Comparison of ENCODE assay signal across 1 cellular context in the genomic region with DNA sequence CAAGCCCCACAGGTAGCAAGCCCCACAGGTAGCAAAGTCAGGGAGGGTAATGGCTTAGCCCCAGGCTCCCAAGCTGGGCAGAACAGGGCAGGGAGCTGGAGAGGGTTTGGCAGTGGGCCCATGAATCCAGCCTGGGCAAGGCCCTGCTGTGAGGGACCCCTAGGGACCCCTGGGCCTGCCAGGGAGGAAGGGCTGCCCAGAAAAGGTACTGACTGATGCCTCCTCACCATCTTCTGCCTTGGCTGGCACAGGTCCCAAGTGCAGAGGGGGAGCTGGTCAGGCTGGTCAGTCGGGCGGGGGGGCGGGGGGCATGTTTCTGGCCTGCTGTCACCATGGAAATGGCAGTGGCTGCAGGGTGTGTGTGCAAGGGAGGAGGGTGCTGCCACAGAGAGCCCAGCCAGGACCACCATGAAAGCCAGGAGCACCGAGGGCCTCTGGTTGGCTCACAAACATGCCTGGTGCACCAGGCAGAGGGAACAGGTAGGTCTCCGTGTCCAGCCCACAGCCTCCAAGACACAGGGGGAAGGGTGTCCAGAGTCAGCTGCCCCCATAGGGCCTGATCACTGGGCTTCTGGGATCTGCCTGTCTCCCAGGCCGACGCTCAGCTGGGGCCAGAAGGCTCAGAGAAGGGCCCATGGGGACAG.
TF ChIP-seq lines count a peak whose summit lies in the region.

No MANE protein-coding gene starts in this region.

TF ChIP-seq in K562, 482 proteins besides CTCF, POLR2A, EP300 and RAD21:
- TF ChIP-seq, protein P1, sequence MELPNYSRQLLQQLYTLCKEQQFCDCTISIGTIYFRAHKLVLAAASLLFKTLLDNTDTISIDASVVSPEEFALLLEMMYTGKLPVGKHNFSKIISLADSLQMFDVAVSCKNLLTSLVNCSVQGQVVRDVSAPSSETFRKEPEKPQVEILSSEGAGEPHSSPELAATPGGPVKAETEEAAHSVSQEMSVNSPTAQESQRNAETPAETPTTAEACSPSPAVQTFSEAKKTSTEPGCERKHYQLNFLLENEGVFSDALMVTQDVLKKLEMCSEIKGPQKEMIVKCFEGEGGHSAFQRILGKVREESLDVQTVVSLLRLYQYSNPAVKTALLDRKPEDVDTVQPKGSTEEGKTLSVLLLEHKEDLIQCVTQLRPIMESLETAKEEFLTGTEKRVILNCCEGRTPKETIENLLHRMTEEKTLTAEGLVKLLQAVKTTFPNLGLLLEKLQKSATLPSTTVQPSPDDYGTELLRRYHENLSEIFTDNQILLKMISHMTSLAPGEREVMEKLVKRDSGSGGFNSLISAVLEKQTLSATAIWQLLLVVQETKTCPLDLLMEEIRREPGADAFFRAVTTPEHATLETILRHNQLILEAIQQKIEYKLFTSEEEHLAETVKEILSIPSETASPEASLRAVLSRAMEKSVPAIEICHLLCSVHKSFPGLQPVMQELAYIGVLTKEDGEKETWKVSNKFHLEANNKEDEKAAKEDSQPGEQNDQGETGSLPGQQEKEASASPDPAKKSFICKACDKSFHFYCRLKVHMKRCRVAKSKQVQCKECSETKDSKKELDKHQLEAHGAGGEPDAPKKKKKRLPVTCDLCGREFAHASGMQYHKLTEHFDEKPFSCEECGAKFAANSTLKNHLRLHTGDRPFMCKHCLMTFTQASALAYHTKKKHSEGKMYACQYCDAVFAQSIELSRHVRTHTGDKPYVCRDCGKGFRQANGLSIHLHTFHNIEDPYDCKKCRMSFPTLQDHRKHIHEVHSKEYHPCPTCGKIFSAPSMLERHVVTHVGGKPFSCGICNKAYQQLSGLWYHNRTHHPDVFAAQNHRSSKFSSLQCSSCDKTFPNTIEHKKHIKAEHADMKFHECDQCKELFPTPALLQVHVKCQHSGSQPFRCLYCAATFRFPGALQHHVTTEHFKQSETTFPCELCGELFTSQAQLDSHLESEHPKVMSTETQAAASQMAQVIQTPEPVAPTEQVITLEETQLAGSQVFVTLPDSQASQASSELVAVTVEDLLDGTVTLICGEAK (IDR thresholded peaks at IDR 0.05) = no peak
- TF ChIP-seq, protein P1 (CRISPR knock-in tag; IDR thresholded peaks at IDR 0.05) = no peak
- TF ChIP-seq, protein P2, sequence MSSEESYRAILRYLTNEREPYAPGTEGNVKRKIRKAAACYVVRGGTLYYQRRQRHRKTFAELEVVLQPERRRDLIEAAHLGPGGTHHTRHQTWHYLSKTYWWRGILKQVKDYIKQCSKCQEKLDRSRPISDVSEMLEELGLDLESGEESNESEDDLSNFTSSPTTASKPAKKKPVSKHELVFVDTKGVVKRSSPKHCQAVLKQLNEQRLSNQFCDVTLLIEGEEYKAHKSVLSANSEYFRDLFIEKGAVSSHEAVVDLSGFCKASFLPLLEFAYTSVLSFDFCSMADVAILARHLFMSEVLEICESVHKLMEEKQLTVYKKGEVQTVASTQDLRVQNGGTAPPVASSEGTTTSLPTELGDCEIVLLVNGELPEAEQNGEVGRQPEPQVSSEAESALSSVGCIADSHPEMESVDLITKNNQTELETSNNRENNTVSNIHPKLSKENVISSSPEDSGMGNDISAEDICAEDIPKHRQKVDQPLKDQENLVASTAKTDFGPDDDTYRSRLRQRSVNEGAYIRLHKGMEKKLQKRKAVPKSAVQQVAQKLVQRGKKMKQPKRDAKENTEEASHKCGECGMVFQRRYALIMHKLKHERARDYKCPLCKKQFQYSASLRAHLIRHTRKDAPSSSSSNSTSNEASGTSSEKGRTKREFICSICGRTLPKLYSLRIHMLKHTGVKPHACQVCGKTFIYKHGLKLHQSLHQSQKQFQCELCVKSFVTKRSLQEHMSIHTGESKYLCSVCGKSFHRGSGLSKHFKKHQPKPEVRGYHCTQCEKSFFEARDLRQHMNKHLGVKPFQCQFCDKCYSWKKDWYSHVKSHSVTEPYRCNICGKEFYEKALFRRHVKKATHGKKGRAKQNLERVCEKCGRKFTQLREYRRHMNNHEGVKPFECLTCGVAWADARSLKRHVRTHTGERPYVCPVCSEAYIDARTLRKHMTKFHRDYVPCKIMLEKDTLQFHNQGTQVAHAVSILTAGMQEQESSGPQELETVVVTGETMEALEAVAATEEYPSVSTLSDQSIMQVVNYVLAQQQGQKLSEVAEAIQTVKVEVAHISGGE (CRISPR knock-in tag; IDR thresholded peaks at IDR 0.05) = peak in 1 of 3 experiments; percentile 48; a peak in 1 of 6 replicates
